12 cellular contexts compared by ENCODE assay signal in genomic region chr3:190265795-190266194, GRCh38.
DNase-seq lines count a peak whose midpoint lies in the region; TF ChIP-seq lines count a peak whose summit lies in the region.
"Had no signal": no experiment of that assay in that cellular context is flagged by ENCODE, and none has a peak within 500 bp of the region (broad histone marks: within the 10 kb centered on the region; RNA-seq: fewer than 3 reads in every experiment).

No MANE protein-coding gene starts in this region.

- H3K4me3 ChIP-seq in epithelial cell of esophagus (ENCODE audit: low read length): no peak overlapping the region
- H3K4me3 ChIP-seq: breast epithelium, gastrocnemius medialis, lower lobe of right lung had no signal

- TF ChIP-seq CTCF in epithelial cell of esophagus (IDR thresholded peaks at IDR 0.05; ENCODE audit: insufficient read depth, low read depth, low read length, missing control alignments): no peak

- DNase-seq in DMS53 (lab: John Stamatoyannopoulos, UW): peak; percentile 57
- DNase-seq in NCI-H226: peak; percentile 59
- peak; percentile 99 for DNase-seq in epithelial cell of esophagus (ENCODE audit: low read depth)
- peak; percentile 54 for DNase-seq in non-pigmented ciliary epithelial cell (ENCODE audit: low read depth)
- no peak for DNase-seq in UCSD-AML1 (lab: John Stamatoyannopoulos, UW; ENCODE audit: unreplicated experiment)
- DNase-seq in stimulated activated CD4-positive, alpha-beta T cell treated with anti-CD3 and anti-CD28 coated beads, Interleukin-2, amount 100 ng/mL, for 24 hours: no peak
- DNase-seq in activated T-cell treated with anti-CD3 and anti-CD28 coated beads, Interleukin-2, amount 50 U/mL, for 1 hour: no peak
- DNase-seq in T-helper 2 cell: no peak
- DNase-seq: gastrocnemius medialis, lower lobe of right lung, NCI-H748 treated with DMSO at 0.1 percent for 48 hours had no signal

Comparison
In these comparisons a context has a peak if more than half of its experiments do, and no peak if none do; other contexts are left out.
1. DNase-seq: peak in DMS53 (single experiment), NCI-H226 (single experiment), epithelial cell of esophagus (single experiment) and non-pigmented ciliary epithelial cell (single experiment); none in UCSD-AML1 (single experiment), stimulated activated CD4-positive, alpha-beta T cell treated with anti-CD3 and anti-CD28 coated beads, Interleukin-2, amount 100 ng/mL, for 24 hours (0 of 2), activated T-cell treated with anti-CD3 and anti-CD28 coated beads, Interleukin-2, amount 50 U/mL, for 1 hour (single experiment) and T-helper 2 cell (0 of 5).